1 cellular context compared by ENCODE assay signal in the genomic region with DNA sequence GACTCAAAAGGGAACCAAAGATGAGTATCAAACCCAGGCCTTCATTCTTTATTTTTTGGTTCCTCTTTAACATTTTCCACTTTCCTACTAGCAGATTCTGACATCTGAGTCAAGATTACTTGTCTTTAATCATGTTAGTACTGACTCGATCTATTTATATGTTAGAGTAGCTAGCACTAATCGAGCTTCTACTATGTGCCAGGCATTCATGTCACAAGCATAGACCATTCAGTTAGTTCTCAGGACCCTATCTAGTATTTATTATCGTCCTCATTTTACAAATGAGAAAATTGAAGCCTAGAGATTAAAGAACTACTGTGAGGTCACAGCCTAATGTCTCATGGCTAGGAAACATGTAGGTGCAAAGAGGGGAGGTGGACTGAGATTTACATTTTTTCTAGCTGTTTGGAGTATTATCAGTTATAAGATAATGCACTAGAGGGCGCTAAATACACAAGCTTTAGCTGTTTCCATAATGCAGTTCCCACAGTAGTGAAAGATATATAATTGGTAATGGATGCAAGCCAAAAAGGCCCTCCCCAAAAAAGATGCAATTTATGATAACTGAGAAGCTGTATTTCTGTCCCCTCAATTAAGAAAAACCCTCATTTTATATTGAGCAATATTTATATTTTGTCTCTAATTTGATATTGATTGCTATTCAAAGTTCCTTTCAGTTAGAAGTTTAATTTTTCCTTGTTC.
TF ChIP-seq lines count a peak whose summit lies in the region.

No MANE protein-coding gene starts in this region.

TF ChIP-seq in K562, 482 proteins besides CTCF, POLR2A, EP300 and RAD21 (continued from another document):
- TF ChIP-seq, protein P1, sequence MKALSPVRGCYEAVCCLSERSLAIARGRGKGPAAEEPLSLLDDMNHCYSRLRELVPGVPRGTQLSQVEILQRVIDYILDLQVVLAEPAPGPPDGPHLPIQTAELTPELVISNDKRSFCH (CRISPR knock-in tag; IDR thresholded peaks at IDR 0.05): no peak
- TF ChIP-seq, protein P1 (tag; IDR thresholded peaks at IDR 0.05): no peak
- TF ChIP-seq, protein P2, sequence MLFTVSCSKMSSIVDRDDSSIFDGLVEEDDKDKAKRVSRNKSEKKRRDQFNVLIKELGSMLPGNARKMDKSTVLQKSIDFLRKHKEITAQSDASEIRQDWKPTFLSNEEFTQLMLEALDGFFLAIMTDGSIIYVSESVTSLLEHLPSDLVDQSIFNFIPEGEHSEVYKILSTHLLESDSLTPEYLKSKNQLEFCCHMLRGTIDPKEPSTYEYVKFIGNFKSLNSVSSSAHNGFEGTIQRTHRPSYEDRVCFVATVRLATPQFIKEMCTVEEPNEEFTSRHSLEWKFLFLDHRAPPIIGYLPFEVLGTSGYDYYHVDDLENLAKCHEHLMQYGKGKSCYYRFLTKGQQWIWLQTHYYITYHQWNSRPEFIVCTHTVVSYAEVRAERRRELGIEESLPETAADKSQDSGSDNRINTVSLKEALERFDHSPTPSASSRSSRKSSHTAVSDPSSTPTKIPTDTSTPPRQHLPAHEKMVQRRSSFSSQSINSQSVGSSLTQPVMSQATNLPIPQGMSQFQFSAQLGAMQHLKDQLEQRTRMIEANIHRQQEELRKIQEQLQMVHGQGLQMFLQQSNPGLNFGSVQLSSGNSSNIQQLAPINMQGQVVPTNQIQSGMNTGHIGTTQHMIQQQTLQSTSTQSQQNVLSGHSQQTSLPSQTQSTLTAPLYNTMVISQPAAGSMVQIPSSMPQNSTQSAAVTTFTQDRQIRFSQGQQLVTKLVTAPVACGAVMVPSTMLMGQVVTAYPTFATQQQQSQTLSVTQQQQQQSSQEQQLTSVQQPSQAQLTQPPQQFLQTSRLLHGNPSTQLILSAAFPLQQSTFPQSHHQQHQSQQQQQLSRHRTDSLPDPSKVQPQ (CRISPR knock-in tag; IDR thresholded peaks at IDR 0.05; ENCODE audit: borderline replicate concordance): 0 out of 2 replicates have a peak, but pooled peaks have one; percentile 18
- no peak for TF ChIP-seq HDAC3 (IDR thresholded peaks at IDR 0.05; ENCODE audit: borderline replicate concordance, partially characterized antibody)
- TF ChIP-seq TEAD4 (IDR thresholded peaks at IDR 0.05; ENCODE audit: low read length): peak; percentile 68
- TF ChIP-seq TEAD4 (CRISPR knock-in tag; IDR thresholded peaks at IDR 0.05; ENCODE audit: borderline replicate concordance): no peak
- TF ChIP-seq HDAC2 (IDR thresholded peaks at IDR 0.05): 0 out of 2 replicates have a peak, but pooled peaks have one; percentile 54
